ENCODE assay signal across 8 cellular contexts in genomic region chr6:33392979-33393378, GRCh38. TPM values are rescaled to one million over a fixed set of nuclear protein-coding genes. Genes with fewer than 3 reads are reported as not detected.
DNase-seq lines count a peak whose midpoint lies in the region; ATAC-seq and TF ChIP-seq lines count a peak whose summit lies in the region.
"Had no signal": no experiment of that assay in that cellular context is flagged by ENCODE, and none has a peak within 500 bp of the region (broad histone marks: within the 10 kb centered on the region; RNA-seq: fewer than 3 reads in every experiment).

No MANE protein-coding gene starts in this region.

- DNase-seq in mammary epithelial cell (no peak), SIG-M5 treated with dmso at 0.1 percent for 504 hours (lab: John Stamatoyannopoulos, UW; ENCODE audit: unreplicated experiment) (no peak), left ventricle myocardium inferior (no peak)
- DNase-seq: SHP77 treated with DMSO at 0.1 percent for 48 hours had no signal

- no peaks in the 10 kb centered on the region for H3K27me3 ChIP-seq in Loucy (ENCODE audit: insufficient read depth, low read length, poor library complexity, severe bottlenecking)
- no peaks in the 10 kb centered on the region for H3K27me3 ChIP-seq in mammary epithelial cell (ENCODE audit: insufficient read depth, low read length)
- no peaks in the 10 kb centered on the region for H3K27me3 ChIP-seq in neuron (ENCODE audit: insufficient read depth, low read length)
- H3K27me3 ChIP-seq in left ventricle myocardium inferior (ENCODE audit: low read depth): no peaks in the 10 kb centered on the region

- intact Hi-C loops in mammary epithelial cell (cut with micrococcal nuclease): no loop called here
- intact Hi-C loops in left ventricle myocardium inferior (cut with micrococcal nuclease): no loop called here

- H3K4me2 ChIP-seq in Loucy (ENCODE audit: low read depth, low read length, poor library complexity, severe bottlenecking): peak overlapping the region; percentile 97
- peak overlapping the region; percentile 83 for H3K4me2 ChIP-seq in mammary epithelial cell (ENCODE audit: insufficient read depth, low read depth, low read length)

- H3K79me2 ChIP-seq in Loucy (ENCODE audit: insufficient read depth, low read length): peaks cover 63% of the 10 kb centered on the region
- peaks cover 61% of the 10 kb centered on the region for H3K79me2 ChIP-seq in mammary epithelial cell (ENCODE audit: insufficient read depth, low read length)

- no peaks in the 10 kb centered on the region for H3K9me2 ChIP-seq in Loucy (replicated peaks; ENCODE audit: low read depth, low read length)

- H3K9me3 ChIP-seq in ES-I3 (ENCODE audit: control insufficient read depth, insufficient read depth, low read length): no peaks in the 10 kb centered on the region
- no peaks in the 10 kb centered on the region for H3K9me3 ChIP-seq in Loucy (ENCODE audit: insufficient read depth, low read depth, low read length)
- H3K9me3 ChIP-seq in mammary epithelial cell (replicated peaks; ENCODE audit: insufficient read depth, low read length): no peaks in the 10 kb centered on the region
- H3K9me3 ChIP-seq in neuron (ENCODE audit: low read length): no peaks in the 10 kb centered on the region
- H3K9me3 ChIP-seq in left ventricle myocardium inferior (replicated peaks): no peaks in the 10 kb centered on the region

- H3K4me3 ChIP-seq in Loucy (ENCODE audit: low read length, poor library complexity, severe bottlenecking) (peak overlapping the region; percentile 82), mammary epithelial cell (replicated peaks in 1 of 3; ENCODE audit: insufficient read depth in 1 of 3, low read depth in 2 of 3, low read length in 3 of 3) (peak overlapping the region; percentile 67 to 93 (median 91)), neuron (ENCODE audit: low read length) (peak overlapping the region; percentile 81), left ventricle myocardium inferior (no peak overlapping the region)

- no peak for ATAC-seq in GM21576 (IDR thresholded peaks at IDR 0.05; ENCODE audit: unreplicated experiment)

- no TSS peak for BruUV-seq in mammary epithelial cell (replicated peaks; lab: Mats Ljungman, UMichigan)

- no peaks in the 10 kb centered on the region for H3F3A ChIP-seq in Loucy (ENCODE audit: low read depth)

- dilution Hi-C loops in mammary epithelial cell (cut with HindIII; ENCODE audit: low sequenced_read_pairs): no loop called here

- H4K20me1 ChIP-seq in Loucy (ENCODE audit: insufficient read depth, low read length, poor library complexity, severe bottlenecking) (peaks cover 33% of the 10 kb centered on the region), mammary epithelial cell (ENCODE audit: insufficient read depth, low read length) (no peaks in the 10 kb centered on the region)

- H3K36me3 ChIP-seq in ES-I3 (ENCODE audit: insufficient read depth, low read length) (no peaks in the 10 kb centered on the region), Loucy (ENCODE audit: insufficient read depth, low read length) (peaks cover 7% of the 10 kb centered on the region; the same call in 1 of the 2 replicates), mammary epithelial cell (ENCODE audit: insufficient read depth, low read length) (peaks cover 6% of the 10 kb centered on the region), neuron (ENCODE audit: insufficient read depth, low read length) (peaks cover 14% of the 10 kb centered on the region), left ventricle myocardium inferior (no peaks in the 10 kb centered on the region)

- H3K4me1 ChIP-seq in ES-I3 (ENCODE audit: insufficient read depth, low read length) (peaks cover 15% of the 10 kb centered on the region), Loucy (ENCODE audit: insufficient read depth, low read length, poor library complexity, severe bottlenecking) (peaks cover 48% of the 10 kb centered on the region), mammary epithelial cell (ENCODE audit: insufficient read depth, low read length) (peaks cover 37% of the 10 kb centered on the region), neuron (ENCODE audit: insufficient read depth, low read length) (peaks cover 16% of the 10 kb centered on the region), left ventricle myocardium inferior (peaks cover 14% of the 10 kb centered on the region)

- WGBS in mammary epithelial cell (ENCODE audit: low coverage, missing lambda C conversion rate): 33% methylated on average over 3 of the region's 3 CpGs

- in situ Hi-C loops in mammary epithelial cell (cut with MboI; ENCODE audit: low sequenced_read_pairs in 2 of 2): no loop called here

- H3K27ac ChIP-seq in mammary epithelial cell (ENCODE audit: insufficient read depth, low read depth, low read length) (peak overlapping the region; percentile 88), left ventricle myocardium inferior (replicated peaks) (no peak overlapping the region)

- CTCF ChIA-PET in mammary epithelial cell (lab: Charles Lee; ENCODE audit: low non-redundant PET): no interaction called here

- TF ChIP-seq CTCF in Loucy (conservative IDR thresholded peaks at IDR 0.05; ENCODE audit: low read length) (no peak), mammary epithelial cell (conservative IDR thresholded peaks at IDR 0.05 in 1 of 2, IDR thresholded peaks at IDR 0.05 in 1 of 2; ENCODE audit: extremely low read depth in 1 of 2, insufficient read depth in 1 of 2, low read depth in 1 of 2, low read length in 2 of 2) (no peak), left ventricle myocardium inferior (IDR thresholded peaks at IDR 0.05; ENCODE audit: borderline replicate concordance) (no peak)

- H2AFZ ChIP-seq in Loucy (ENCODE audit: low read length) (no peak overlapping the region), mammary epithelial cell (ENCODE audit: low read depth, low read length) (peak overlapping the region; percentile 81), neuron (ENCODE audit: low read depth, low read length) (no peak overlapping the region)

- H3K9ac ChIP-seq in ES-I3 (ENCODE audit: low read depth, low read length): peak overlapping the region; percentile 87
- peak overlapping the region; percentile 89 for H3K9ac ChIP-seq in Loucy (ENCODE audit: low read depth, low read length, poor library complexity, severe bottlenecking)
- H3K9ac ChIP-seq in mammary epithelial cell (ENCODE audit: insufficient read depth, low read length): peak overlapping the region; percentile 97

RNA-seq across cellular contexts. Expression of gene KIFC1, which starts 1.4 kb away (rescaled TPM):
- total RNA-seq in mammary epithelial cell (10 to 100 TPM in 1 of 2 donors, 1 to 10 TPM in 1; 2.8 to 36.7 TPM), left ventricle myocardium inferior (0.49 TPM)
- 47.5 TPM for polyA plus RNA-seq in mammary epithelial cell
- 45.2 TPM for polyA minus RNA-seq in mammary epithelial cell

RNA-seq across cellular contexts. Expression of gene PHF1, which starts 17.8 kb away (rescaled TPM):
- 10 to 100 TPM; 15.7 to 31.7 TPM for total RNA-seq in mammary epithelial cell
- 19.0 TPM for polyA plus RNA-seq in mammary epithelial cell
- polyA minus RNA-seq in mammary epithelial cell: 56.0 TPM
- 52.2 TPM for total RNA-seq in left ventricle myocardium inferior

RNA-seq across cellular contexts. Expression of gene CUTA, which starts 24.9 kb away (rescaled TPM):
- total RNA-seq in mammary epithelial cell: 100 to 1,000 TPM in 1 of 2 donors, 10 to 100 TPM in 1; 81.4 to 181 TPM
- polyA plus RNA-seq in mammary epithelial cell: 232 TPM
- 160 TPM for polyA minus RNA-seq in mammary epithelial cell
- 107 TPM for total RNA-seq in left ventricle myocardium inferior

RNA-seq across cellular contexts. Expression of gene SYNGAP1, which starts 26.9 kb away (rescaled TPM):
- 10 to 100 TPM in 1 of 2 donors, 1 to 10 TPM in 1; 4.2 to 17.7 TPM for total RNA-seq in mammary epithelial cell
- polyA plus RNA-seq in mammary epithelial cell: 3.2 TPM
- 1.8 TPM for polyA minus RNA-seq in mammary epithelial cell
- total RNA-seq in left ventricle myocardium inferior: 6.5 TPM
